ENCODE assay signal across 19 cellular contexts in the genomic region with DNA sequence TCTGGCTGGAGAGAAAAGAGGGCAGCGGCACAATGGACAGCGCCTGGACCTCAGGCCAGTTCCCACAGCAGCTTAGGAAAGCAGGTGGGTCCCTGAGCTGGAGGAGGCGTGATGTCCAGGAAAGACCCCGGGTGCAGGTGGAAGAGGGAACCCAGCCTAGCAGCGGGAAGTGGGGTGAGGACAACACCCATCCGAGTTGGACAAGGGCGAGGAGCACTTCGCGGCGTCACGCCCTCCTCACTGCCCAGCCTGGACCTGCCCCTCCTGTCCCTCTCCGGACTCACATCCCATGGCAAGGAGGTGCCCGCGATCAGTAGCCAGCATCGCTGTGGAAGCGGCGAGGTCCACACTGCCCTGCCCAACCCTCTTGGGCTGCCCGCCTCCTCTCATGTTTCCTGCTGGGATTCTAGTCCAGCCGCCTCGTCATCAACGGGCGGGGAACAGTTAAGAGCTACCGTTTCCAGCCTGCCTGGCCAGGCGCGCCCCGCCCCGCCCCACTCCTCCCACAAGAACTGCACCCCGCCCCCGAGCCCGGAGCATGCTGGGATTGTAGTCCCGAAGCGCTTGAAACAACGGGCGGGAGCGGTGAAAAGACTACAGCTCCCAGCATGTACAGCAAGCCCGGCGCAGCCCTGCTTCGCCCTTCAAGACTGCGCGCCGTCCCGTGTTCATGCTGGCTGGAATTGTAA.
A peak's percentile ranks its signal among the peaks of the same experiment; 100 is the strongest.
DNase-seq lines count a peak whose midpoint lies in the region; ATAC-seq and TF ChIP-seq lines count a peak whose summit lies in the region.
"Had no signal": no experiment of that assay in that cellular context is flagged by ENCODE, and none has a peak within 500 bp of the region (broad histone marks: within the 10 kb centered on the region; RNA-seq: fewer than 3 reads in every experiment).

No MANE protein-coding gene starts in this region.

- ATAC-seq in Right ventricle myocardium superior (ENCODE audit: poor library complexity) (no peak), Right ventricle myocardium inferior (no peak), aorta (ENCODE audit: low FRiP score) (peak; percentile 51), GM18519 (IDR thresholded peaks at IDR 0.05; ENCODE audit: low FRiP score, unreplicated experiment) (no peak)
- no peak for ATAC-seq in stimulated activated naive B cell treated with anti-CD40 and anti-IgM and Interleukin-4, amounts not matched to agents 10 μg/mL and 1 μg/mL and 100 μg/mL, for 72 hours (replicated peaks)
- ATAC-seq: activated CD8-positive, alpha-beta T cell treated with anti-CD3 and anti-CD28 coated beads, Interleukin-2, amount 10 ng/mL, durations not matched to agents 7 days and 5 days; HCT116; Panc1; WTC11 had no signal

- no peak for TF ChIP-seq CTCF in right atrium auricular region (IDR thresholded peaks at IDR 0.05)

- H3K4me1 Mint-ChIP-seq in stimulated activated naive B cell treated with anti-CD40 and anti-IgM and Interleukin-4, amounts not matched to agents 10 μg/mL and 1 μg/mL and 100 μg/mL, for 72 hours: no peaks in the 10 kb centered on the region
- H3K4me1 Mint-ChIP-seq: neural progenitor cell, WTC11 had no signal

- peak; percentile 50 for DNase-seq in Right ventricle myocardium superior
- DNase-seq in Right ventricle myocardium inferior (ENCODE audit: missing footprints): no peak
- DNase-seq in RPMI8226: peak; percentile 83
- DNase-seq in right atrium auricular region (ENCODE audit: low spot score): peak; percentile 36
- no peak for DNase-seq in aorta
- no peak for DNase-seq in stimulated activated naive B cell treated with anti-CD40 and anti-IgM and Interleukin-4, amounts not matched to agents 10 μg/mL and 1 μg/mL and 100 μg/mL, for 72 hours
- DNase-seq in dermis blood vessel endothelial cell: no peak
- DNase-seq: activated CD8-positive, alpha-beta T cell treated with anti-CD3 and anti-CD28 coated beads, Interleukin-2, amount 10 ng/mL, durations not matched to agents 7 days and 5 days; CD4-positive, alpha-beta T cell; NCI-H1436; NCI-H524; T-helper 1 cell had no signal

- peaks cover 0 to 19% of the 10 kb centered on the region in 2 donors for H3K9me3 ChIP-seq in right atrium auricular region
- H3K9me3 ChIP-seq in aorta (ENCODE audit: control insufficient read depth, low read length): peaks cover 2% of the 10 kb centered on the region

- H3K4me3 ChIP-seq in right atrium auricular region (no peak overlapping the region), aorta (ENCODE audit: low read length in 2 of 2) (no peak overlapping the region)
- H3K4me3 ChIP-seq: neural progenitor cell had no signal

- H3K27ac ChIP-seq in right atrium auricular region: no peak overlapping the region
- H3K27ac ChIP-seq in aorta (ENCODE audit: low read depth in 1 of 2, low read length in 2 of 2): no peak overlapping the region
- H3K27ac ChIP-seq: KMS-11, neural progenitor cell had no signal

- H3K4me3 Mint-ChIP-seq in stimulated activated naive B cell treated with anti-CD40 and anti-IgM and Interleukin-4, amounts not matched to agents 10 μg/mL and 1 μg/mL and 100 μg/mL, for 72 hours: no peak overlapping the region
- H3K4me3 Mint-ChIP-seq: activated CD8-positive, alpha-beta T cell treated with anti-CD3 and anti-CD28 coated beads, Interleukin-2, amount 10 ng/mL, durations not matched to agents 7 days and 5 days; activated T-helper 1 cell treated with anti-CD3 and anti-CD28 coated beads, Interleukin-12 subunit alpha, Interleukin-12 subunit beta, Interleukin-2, Interleukin-4 antibody, amounts not matched to agents 30 ng/mL and 10 ng/mL and 1 ng/mL, durations not matched to agents 14 hours and 24 hours and 36 hours; CD4-positive, alpha-beta T cell; neural progenitor cell; WTC11 had no signal

- no peaks in the 10 kb centered on the region for H3K36me3 ChIP-seq in right atrium auricular region
- H3K36me3 ChIP-seq in aorta (ENCODE audit: control insufficient read depth in 1 of 2, insufficient read depth in 2 of 2, low read length in 1 of 2): no peaks in the 10 kb centered on the region
- H3K36me3 ChIP-seq: neural progenitor cell had no signal

- intact Hi-C loops in Right ventricle myocardium superior (cut with DNase I): no loop called here
- intact Hi-C loops in Right ventricle myocardium inferior (cut with DNase I): no loop called here
- intact Hi-C loops in aorta (cut with DNase I): no loop called here

- H3K36me3 Mint-ChIP-seq in stimulated activated naive B cell treated with anti-CD40 and anti-IgM and Interleukin-4, amounts not matched to agents 10 μg/mL and 1 μg/mL and 100 μg/mL, for 72 hours: peaks cover 0 to 3% of the 10 kb centered on the region in 2 donors

- H3K27ac Mint-ChIP-seq in stimulated activated naive B cell treated with anti-CD40 and anti-IgM and Interleukin-4, amounts not matched to agents 10 μg/mL and 1 μg/mL and 100 μg/mL, for 72 hours: no peak overlapping the region
- H3K27ac Mint-ChIP-seq: activated CD8-positive, alpha-beta T cell treated with anti-CD3 and anti-CD28 coated beads, Interleukin-2, amount 10 ng/mL, durations not matched to agents 7 days and 5 days; activated T-helper 1 cell treated with anti-CD3 and anti-CD28 coated beads, Interleukin-12 subunit alpha, Interleukin-12 subunit beta, Interleukin-2, Interleukin-4 antibody, amounts not matched to agents 30 ng/mL and 10 ng/mL and 1 ng/mL, durations not matched to agents 14 hours and 24 hours and 36 hours; CD4-positive, alpha-beta T cell; neural progenitor cell; WTC11 had no signal

- 28 to 29% methylated on average over 32 to 42 of the region's 42 CpGs for WGBS in aorta, 2 donors

- no peaks in the 10 kb centered on the region for H3K27me3 Mint-ChIP-seq in stimulated activated naive B cell treated with anti-CD40 and anti-IgM and Interleukin-4, amounts not matched to agents 10 μg/mL and 1 μg/mL and 100 μg/mL, for 72 hours
- H3K27me3 Mint-ChIP-seq: CD4-positive, alpha-beta T cell had no signal

- H3K27me3 ChIP-seq in right atrium auricular region (no peaks in the 10 kb centered on the region), aorta (ENCODE audit: control insufficient read depth in 1 of 2, insufficient read depth in 2 of 2, low read length in 1 of 2) (no peaks in the 10 kb centered on the region)
- H3K27me3 ChIP-seq: neural progenitor cell had no signal

- H3K4me1 ChIP-seq in right atrium auricular region (no peaks in the 10 kb centered on the region), aorta (ENCODE audit: control insufficient read depth in 1 of 2, insufficient read depth in 2 of 2, low read length in 2 of 2) (no peaks in the 10 kb centered on the region)
- H3K4me1 ChIP-seq: neural progenitor cell had no signal

- peaks cover 21 to 25% of the 10 kb centered on the region in 2 donors for H3K9me3 Mint-ChIP-seq in stimulated activated naive B cell treated with anti-CD40 and anti-IgM and Interleukin-4, amounts not matched to agents 10 μg/mL and 1 μg/mL and 100 μg/mL, for 72 hours

Comparison
In these comparisons a context has a peak if more than half of its experiments do, and no peak if none do; other contexts are left out.
1. DNase-seq: peak in Right ventricle myocardium superior (single experiment), RPMI8226 (single experiment) and right atrium auricular region (single experiment); none in Right ventricle myocardium inferior (single experiment), aorta (0 of 2), stimulated activated naive B cell treated with anti-CD40 and anti-IgM and Interleukin-4, amounts not matched to agents 10 μg/mL and 1 μg/mL and 100 μg/mL, for 72 hours (single experiment) and dermis blood vessel endothelial cell (single experiment).